23 cellular contexts compared by ENCODE assay signal in the genomic region with DNA sequence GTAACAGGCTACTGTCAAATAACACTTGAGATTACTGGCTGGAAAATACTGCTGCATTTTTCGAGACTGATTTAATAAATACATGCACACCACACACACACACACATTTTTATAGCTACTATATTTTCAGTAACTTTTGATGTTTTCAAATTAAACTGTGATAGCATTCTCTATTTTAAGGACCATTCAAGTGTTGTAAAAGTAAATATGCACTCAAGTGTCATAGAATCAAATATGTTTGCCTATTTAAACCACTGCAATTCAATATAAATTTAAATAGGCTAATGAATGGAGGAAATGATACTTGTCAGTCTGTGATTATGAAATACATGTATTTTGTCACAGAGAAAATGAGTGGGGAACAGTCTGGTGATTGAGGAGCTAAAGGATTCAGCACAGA.
"Had no signal": no experiment of that assay in that cellular context is flagged by ENCODE, and none has a peak within 500 bp of the region (broad histone marks: within the 10 kb centered on the region; RNA-seq: fewer than 3 reads in every experiment).

No MANE protein-coding gene starts in this region.

- ATAC-seq: effector memory CD8-positive, alpha-beta T cell; esophagus mucosa; foreskin keratinocyte; gastrocnemius medialis; gastroesophageal sphincter; heart left ventricle; heart right ventricle had no signal

- H3K27me3 ChIP-seq: colonic mucosa, esophagus squamous epithelium, foreskin keratinocyte, gastrocnemius medialis had no signal

- H3K27ac ChIP-seq: colonic mucosa, coronary artery, dorsolateral prefrontal cortex, epithelial cell of prostate, esophagus muscularis mucosa, esophagus squamous epithelium, foreskin keratinocyte, gastrocnemius medialis, gastroesophageal sphincter, heart left ventricle, heart right ventricle had no signal

- H3K4me1 ChIP-seq: colonic mucosa, esophagus muscularis mucosa, esophagus squamous epithelium, foreskin keratinocyte, gastrocnemius medialis, gastroesophageal sphincter, heart left ventricle, heart right ventricle had no signal

- H3K4me3 ChIP-seq: colonic mucosa, coronary artery, dorsolateral prefrontal cortex, esophagus muscularis mucosa, esophagus squamous epithelium, gastrocnemius medialis, gastroesophageal sphincter, heart left ventricle, heart right ventricle had no signal

- H3K9me3 ChIP-seq: colonic mucosa, esophagus muscularis mucosa, esophagus squamous epithelium, gastrocnemius medialis, gastroesophageal sphincter, heart left ventricle had no signal

- DNase-seq: colonic mucosa; cortex of kidney; dermis blood vessel endothelial cell; dorsolateral prefrontal cortex; effector CD4-positive, alpha-beta T cell; effector CD8-positive, alpha-beta T cell; effector memory CD4-positive, alpha-beta T cell; effector memory CD8-positive, alpha-beta T cell; endodermal cell; erythroblast; esophagus squamous epithelium; foreskin fibroblast; foreskin keratinocyte; foreskin melanocyte; gastrocnemius medialis; glutamatergic neuron; heart left ventricle; heart right ventricle had no signal

- H3K36me3 ChIP-seq: colonic mucosa, esophagus muscularis mucosa, esophagus squamous epithelium, gastrocnemius medialis, gastroesophageal sphincter, heart left ventricle, heart right ventricle had no signal
